In genomic region chr6:137223370-137224131, GRCh38 we compare ENCODE assay signal across 1 cellular context.
TF ChIP-seq lines count a peak whose summit lies in the region.

No MANE protein-coding gene starts in this region.

TF ChIP-seq in HepG2, 621 proteins besides CTCF, POLR2A, EP300 and RAD21 (continued from another document):
- TF ChIP-seq E2F2 (CRISPR knock-in tag; IDR thresholded peaks at IDR 0.05; ENCODE audit: borderline replicate concordance) (no peak), CENPT (CRISPR knock-in tag; IDR thresholded peaks at IDR 0.05; ENCODE audit: low read depth) (no peak), SAP130 (CRISPR knock-in tag; IDR thresholded peaks at IDR 0.05; ENCODE audit: low read depth) (peak; percentile 36; the same call in 1 of the 2 replicates), SKIL (CRISPR knock-in tag; IDR thresholded peaks at IDR 0.05; ENCODE audit: borderline replicate concordance) (no peak), FOXA3 (CRISPR knock-in tag; IDR thresholded peaks at IDR 0.05) (peak; percentile 64; the same call in 1 of the 2 replicates), FOSL2 (CRISPR knock-in tag; IDR thresholded peaks at IDR 0.05) (peak; percentile 52), RBM22 (optimal IDR thresholded peaks at IDR 0.05; ENCODE audit: low read length) (no peak), ZNF12 (CRISPR knock-in tag; IDR thresholded peaks at IDR 0.05) (peak; percentile 47; the same call in 1 of the 2 replicates), ZNF652 (CRISPR knock-in tag; IDR thresholded peaks at IDR 0.05; ENCODE audit: borderline replicate concordance, low read depth) (no peak), ZNF367 (CRISPR knock-in tag; IDR thresholded peaks at IDR 0.05; ENCODE audit: borderline replicate concordance) (no peak), ZNF441 (CRISPR knock-in tag; IDR thresholded peaks at IDR 0.05; ENCODE audit: borderline replicate concordance) (no peak), GABPA (IDR thresholded peaks at IDR 0.05; ENCODE audit: low read depth, low read length) (no peak), GABPA (CRISPR knock-in tag; IDR thresholded peaks at IDR 0.05; ENCODE audit: low read depth) (peak; percentile 34; the same call in 1 of the 2 replicates), NFE2 (CRISPR knock-in tag; IDR thresholded peaks at IDR 0.05) (0 out of 2 replicates have a peak, but pooled peaks have one; percentile 24), TFE3 (CRISPR knock-in tag; IDR thresholded peaks at IDR 0.05) (no peak), HMG20A (CRISPR knock-in tag; IDR thresholded peaks at IDR 0.05; ENCODE audit: borderline replicate concordance) (peak; percentile 31; the same call in 1 of the 2 replicates), SMARCE1 (IDR thresholded peaks at IDR 0.05; ENCODE audit: borderline replicate concordance) (no peak), SMAD3 (CRISPR knock-in tag; IDR thresholded peaks at IDR 0.05) (no peak), TBP (CRISPR knock-in tag; IDR thresholded peaks at IDR 0.05) (no peak), CEBPG (CRISPR knock-in tag; IDR thresholded peaks at IDR 0.05) (0 out of 2 replicates have a peak, but pooled peaks have one; percentile 19), ETV5 (CRISPR knock-in tag; IDR thresholded peaks at IDR 0.05; ENCODE audit: borderline replicate concordance) (peak; percentile 46; the same call in 1 of the 2 replicates), HMGXB3 (CRISPR knock-in tag; IDR thresholded peaks at IDR 0.05; ENCODE audit: borderline replicate concordance) (peak; percentile 27; the same call in 1 of the 2 replicates), XRCC5 (optimal IDR thresholded peaks at IDR 0.05; ENCODE audit: low read length) (no peak), ZFP82 (CRISPR knock-in tag; IDR thresholded peaks at IDR 0.05; ENCODE audit: borderline replicate concordance) (no peak), ZBTB21 (CRISPR knock-in tag; IDR thresholded peaks at IDR 0.05) (0 out of 2 replicates have a peak, but pooled peaks have one; percentile 33), NCOA5 (CRISPR knock-in tag; IDR thresholded peaks at IDR 0.05) (no peak), ZNF512 (CRISPR knock-in tag; IDR thresholded peaks at IDR 0.05) (no peak), ARID5B (CRISPR knock-in tag; IDR thresholded peaks at IDR 0.05) (peak; percentile 38; the same call in 1 of the 2 replicates), KLF13 (CRISPR knock-in tag; IDR thresholded peaks at IDR 0.05) (no peak), ZNF644 (CRISPR knock-in tag; IDR thresholded peaks at IDR 0.05; ENCODE audit: low read depth) (peak; percentile 42; the same call in 1 of the 2 replicates), FOXA1 (IDR thresholded peaks at IDR 0.05) (no peak), FOXA1 (CRISPR knock-in tag; IDR thresholded peaks at IDR 0.05) (peak; percentile 64), EEA1 (CRISPR knock-in tag; IDR thresholded peaks at IDR 0.05; ENCODE audit: borderline replicate concordance) (no peak), ELF3 (CRISPR knock-in tag; IDR thresholded peaks at IDR 0.05) (peak; percentile 60), ZNF616 (CRISPR knock-in tag; IDR thresholded peaks at IDR 0.05; ENCODE audit: low read depth) (no peak), ZNF382 (CRISPR knock-in tag; IDR thresholded peaks at IDR 0.05; ENCODE audit: borderline replicate concordance) (no peak), JARID2 (CRISPR knock-in tag; IDR thresholded peaks at IDR 0.05; ENCODE audit: insufficient replicate concordance) (no peak)
